In genomic region chr19:31639306-31639705, GRCh38 we compare ENCODE assay signal across 24 cellular contexts.
"Had no signal": no experiment of that assay in that cellular context is flagged by ENCODE, and none has a peak within 500 bp of the region (broad histone marks: within the 10 kb centered on the region; RNA-seq: fewer than 3 reads in every experiment).

No MANE protein-coding gene starts in this region.

- H3K36me3 Mint-ChIP-seq: activated CD8-positive, alpha-beta memory T cell treated with anti-CD3 and anti-CD28 coated beads, Interleukin-2, amount 10 ng/mL, durations not matched to agents 7 days and 5 days; T-cell; type B pancreatic cell had no signal

- DNase-seq: activated CD4-positive, alpha-beta T cell treated with anti-CD3 and anti-CD28 coated beads, Interleukin-2, amount 50 U/mL, for 4 hours; activated CD8-positive, alpha-beta memory T cell treated with anti-CD3 and anti-CD28 coated beads, Interleukin-2, amount 10 ng/mL, durations not matched to agents 7 days and 5 days; activated naive CD4-positive, alpha-beta T cell treated with anti-CD3 and anti-CD28 coated beads for 36 hours; activated naive CD8-positive, alpha-beta T cell treated with anti-CD3 and anti-CD28 coated beads, Interleukin-2, amount 50 U/mL, for 24 hours; activated T-cell treated with anti-CD3 and anti-CD28 coated beads, Interleukin-2, amount 50 U/mL, for 1 hour; aorta; dermis blood vessel endothelial cell; effector memory CD8-positive, alpha-beta T cell; left lung; occipital lobe; stimulated activated CD4-positive, alpha-beta T cell treated with anti-CD3 and anti-CD28 coated beads, Interleukin-15, amount 100 ng/mL, for 24 hours; stimulated activated CD4-positive, alpha-beta T cell treated with anti-CD3 and anti-CD28 coated beads, Interleukin-4, amount 100 ng/mL, for 24 hours; stimulated activated naive CD4-positive, alpha-beta T cell; T-cell; T-helper 9 cell had no signal

- FAIRE-seq: islet of Langerhans had no signal

- H3K9me3 Mint-ChIP-seq: activated naive CD4-positive, alpha-beta T cell treated with anti-CD3 and anti-CD28 coated beads for 36 hours; activated naive CD8-positive, alpha-beta T cell treated with anti-CD3 and anti-CD28 coated beads, Interleukin-2, amount 50 U/mL, for 24 hours; activated T-helper 2 cell treated with anti-CD3 and anti-CD28 coated beads, Interferon-gamma antibody, Interleukin-2, Interleukin-4, amounts not matched to agents 10 μg/mL and 5 μg/mL and 100 μg/mL, durations not matched to agents 14 hours and 24 hours and 36 hours; effector memory CD8-positive, alpha-beta T cell; nephron; type B pancreatic cell had no signal

- H3K4me1 ChIP-seq: gastroesophageal sphincter, left lung, right atrium auricular region had no signal

- H3K27me3 Mint-ChIP-seq: activated CD8-positive, alpha-beta memory T cell treated with anti-CD3 and anti-CD28 coated beads, Interleukin-2, amount 10 ng/mL, durations not matched to agents 7 days and 5 days had no signal

- H3K27me3 ChIP-seq: left lung, right atrium auricular region had no signal

- H3K4me3 ChIP-seq: gastroesophageal sphincter, left lung, right atrium auricular region, skin epidermis had no signal

- H3K9me3 ChIP-seq: gastroesophageal sphincter, right atrium auricular region had no signal

- H3K27ac Mint-ChIP-seq: activated CD8-positive, alpha-beta memory T cell treated with anti-CD3 and anti-CD28 coated beads, Interleukin-2, amount 10 ng/mL, durations not matched to agents 7 days and 5 days; activated naive CD4-positive, alpha-beta T cell treated with anti-CD3 and anti-CD28 coated beads for 36 hours; activated naive CD8-positive, alpha-beta T cell treated with anti-CD3 and anti-CD28 coated beads, Interleukin-2, amount 50 U/mL, for 24 hours; activated T-helper 2 cell treated with anti-CD3 and anti-CD28 coated beads, Interferon-gamma antibody, Interleukin-2, Interleukin-4, amounts not matched to agents 10 μg/mL and 5 μg/mL and 100 μg/mL, durations not matched to agents 14 hours and 24 hours and 36 hours; effector memory CD8-positive, alpha-beta T cell; nephron; progenitor cell of endocrine pancreas; T-cell; type B pancreatic cell had no signal

- ATAC-seq: activated CD4-positive, CD25-positive, alpha-beta regulatory T cell treated with anti-CD3 and anti-CD28 coated beads, Interleukin-2, amount 50 U/mL, for 24 hours; activated CD8-positive, alpha-beta memory T cell treated with anti-CD3 and anti-CD28 coated beads, Interleukin-2, amount 10 ng/mL, durations not matched to agents 7 days and 5 days; activated naive CD8-positive, alpha-beta T cell treated with anti-CD3 and anti-CD28 coated beads, Interleukin-2, amount 50 U/mL, for 24 hours; effector memory CD8-positive, alpha-beta T cell; gastroesophageal sphincter; left lung; T-cell had no signal

- H3K4me3 Mint-ChIP-seq: activated CD8-positive, alpha-beta memory T cell treated with anti-CD3 and anti-CD28 coated beads, Interleukin-2, amount 10 ng/mL, durations not matched to agents 7 days and 5 days; activated naive CD4-positive, alpha-beta T cell treated with anti-CD3 and anti-CD28 coated beads for 36 hours; activated naive CD8-positive, alpha-beta T cell treated with anti-CD3 and anti-CD28 coated beads, Interleukin-2, amount 50 U/mL, for 24 hours; effector memory CD8-positive, alpha-beta T cell; nephron; T-cell; type B pancreatic cell had no signal

- H3K4me1 Mint-ChIP-seq: activated CD8-positive, alpha-beta memory T cell treated with anti-CD3 and anti-CD28 coated beads, Interleukin-2, amount 10 ng/mL, durations not matched to agents 7 days and 5 days; activated naive CD8-positive, alpha-beta T cell treated with anti-CD3 and anti-CD28 coated beads, Interleukin-2, amount 50 U/mL, for 24 hours; T-cell had no signal

- H3K36me3 ChIP-seq: gastroesophageal sphincter, left lung, right atrium auricular region had no signal

- H3K27ac ChIP-seq: gastroesophageal sphincter, left lung, right atrium auricular region, skin epidermis had no signal
